ENCODE assay signal across 18 cellular contexts in genomic region chr3:128906031-128906803, GRCh38.
"Had no signal": no experiment of that assay in that cellular context is flagged by ENCODE, and none has a peak within 500 bp of the region (broad histone marks: within the 10 kb centered on the region; RNA-seq: fewer than 3 reads in every experiment).

No MANE protein-coding gene starts in this region.

- H3K4me1 Mint-ChIP-seq: activated CD4-positive, alpha-beta memory T cell treated with anti-CD3 and anti-CD28 coated beads, Interleukin-2, amount 10 ng/mL, durations not matched to agents 7 days and 5 days; activated CD4-positive, alpha-beta T cell treated with anti-CD3 and anti-CD28 coated beads, Interleukin-2, amount 10 ng/mL, durations not matched to agents 24 days and 14 days; naive B cell had no signal

- H3K4me3 Mint-ChIP-seq: activated CD4-positive, alpha-beta memory T cell treated with anti-CD3 and anti-CD28 coated beads, Interleukin-2, amount 10 ng/mL, durations not matched to agents 7 days and 5 days; activated CD4-positive, alpha-beta T cell treated with anti-CD3 and anti-CD28 coated beads, Interleukin-2, amount 10 ng/mL, durations not matched to agents 24 days and 14 days; naive B cell; stimulated activated naive CD8-positive, alpha-beta T cell treated with anti-CD3 and anti-CD28 coated beads, Interleukin-15, Interleukin-2, amounts not matched to agents 100 ng/mL and 50 ng/mL, for 24 hours had no signal

- H3K9me3 Mint-ChIP-seq: activated CD4-positive, alpha-beta memory T cell treated with anti-CD3 and anti-CD28 coated beads, Interleukin-2, amount 10 ng/mL, durations not matched to agents 7 days and 5 days; activated CD4-positive, alpha-beta T cell treated with anti-CD3 and anti-CD28 coated beads, Interleukin-2, amount 10 ng/mL, durations not matched to agents 24 days and 14 days; naive B cell; stimulated activated naive CD8-positive, alpha-beta T cell treated with anti-CD3 and anti-CD28 coated beads, Interleukin-15, Interleukin-2, amounts not matched to agents 100 ng/mL and 50 ng/mL, for 24 hours had no signal

- DNase-seq: activated CD4-positive, alpha-beta memory T cell treated with anti-CD3 and anti-CD28 coated beads, Interleukin-2, amount 10 ng/mL, durations not matched to agents 7 days and 5 days; activated CD4-positive, alpha-beta T cell treated with anti-CD3 and anti-CD28 coated beads, Interleukin-2, amount 10 ng/mL, durations not matched to agents 24 days and 14 days; activated naive CD4-positive, alpha-beta T cell treated with anti-CD3 and anti-CD28 coated beads, Interleukin-2, amount 50 U/mL, for 16 hours; activated T-cell treated with anti-CD3 and anti-CD28 coated beads, Interleukin-2, amount 50 U/mL, for 1 hour; adrenal gland; cerebellar nuclear complex; cortex of kidney; foreskin keratinocyte; kidney; lower lobe of right lung; mesendoderm; naive B cell; occipital lobe; retina; spleen; stimulated activated CD4-positive, alpha-beta T cell treated with anti-CD3 and anti-CD28 coated beads, Interleukin-4, amount 100 ng/mL, for 1 hour; tibial artery had no signal

- ATAC-seq: foreskin keratinocyte, lower lobe of right lung had no signal

- H3K27ac Mint-ChIP-seq: activated CD4-positive, alpha-beta memory T cell treated with anti-CD3 and anti-CD28 coated beads, Interleukin-2, amount 10 ng/mL, durations not matched to agents 7 days and 5 days; activated CD4-positive, alpha-beta T cell treated with anti-CD3 and anti-CD28 coated beads, Interleukin-2, amount 10 ng/mL, durations not matched to agents 24 days and 14 days; stimulated activated naive CD8-positive, alpha-beta T cell treated with anti-CD3 and anti-CD28 coated beads, Interleukin-15, Interleukin-2, amounts not matched to agents 100 ng/mL and 50 ng/mL, for 24 hours had no signal

- H3K27me3 Mint-ChIP-seq: activated CD4-positive, alpha-beta memory T cell treated with anti-CD3 and anti-CD28 coated beads, Interleukin-2, amount 10 ng/mL, durations not matched to agents 7 days and 5 days; activated CD4-positive, alpha-beta T cell treated with anti-CD3 and anti-CD28 coated beads, Interleukin-2, amount 10 ng/mL, durations not matched to agents 24 days and 14 days; naive B cell; stimulated activated naive CD8-positive, alpha-beta T cell treated with anti-CD3 and anti-CD28 coated beads, Interleukin-15, Interleukin-2, amounts not matched to agents 100 ng/mL and 50 ng/mL, for 24 hours had no signal
